In the genomic region with DNA sequence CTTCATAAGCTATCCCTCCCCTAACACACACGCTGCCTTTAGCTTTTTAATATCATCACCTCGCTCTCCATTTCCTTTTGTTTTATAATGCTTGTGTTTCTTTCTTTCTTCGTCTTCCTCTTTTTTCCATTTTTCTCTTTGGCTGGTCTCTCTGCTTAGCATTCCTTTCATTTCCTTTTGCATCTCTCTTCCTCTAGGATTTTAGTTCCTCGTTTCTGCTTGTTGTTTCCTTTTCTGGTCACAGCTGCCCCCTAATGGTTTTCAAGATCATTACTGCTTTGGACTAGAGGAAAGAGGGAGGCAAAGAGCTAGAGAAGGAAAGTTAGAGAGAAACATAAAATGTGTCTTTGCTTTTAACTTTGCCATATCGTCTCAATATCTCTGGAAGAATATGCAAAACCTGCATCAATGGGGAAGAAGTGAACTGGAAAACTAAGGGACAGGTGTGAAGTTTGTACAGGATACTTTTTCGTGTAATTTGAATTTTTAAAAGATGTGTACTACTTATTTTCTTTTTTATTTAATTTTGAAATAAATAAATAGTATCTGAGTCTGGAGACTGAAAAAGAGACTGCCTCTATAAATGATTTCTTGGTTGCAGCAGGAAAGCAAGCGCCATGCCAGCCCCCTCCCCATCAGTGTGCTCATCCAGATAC, we compare ENCODE assay signal across 8 cellular contexts. TPM values are rescaled to one million over a fixed set of nuclear protein-coding genes. Genes with fewer than 3 reads are reported as not detected.
A peak's percentile ranks its signal among the peaks of the same experiment; 100 is the strongest.
DNase-seq lines count a peak whose midpoint lies in the region; ATAC-seq and TF ChIP-seq lines count a peak whose summit lies in the region.

No MANE protein-coding gene starts in this region.

- no peaks in the 10 kb centered on the region for H3K9me2 ChIP-seq in Loucy (replicated peaks; ENCODE audit: low read depth, low read length)

- no peaks in the 10 kb centered on the region for H3K79me2 ChIP-seq in Loucy (ENCODE audit: insufficient read depth, low read length)

- no peak for ATAC-seq in effector memory CD8-positive, alpha-beta T cell (replicated peaks)
- ATAC-seq in GM21717 (IDR thresholded peaks at IDR 0.05; ENCODE audit: unreplicated experiment) (no peak), HG03460 (IDR thresholded peaks at IDR 0.05; ENCODE audit: unreplicated experiment) (no peak)

- H3K4me3 ChIP-seq in GM06990 (replicated peaks; ENCODE audit: low read depth, low read length) (no peak overlapping the region), Loucy (ENCODE audit: low read length, poor library complexity, severe bottlenecking) (no peak overlapping the region), esophagus muscularis mucosa (no peak overlapping the region), neuron (ENCODE audit: low read length) (no peak overlapping the region)

- H3K36me3 ChIP-seq in GM06990 (ENCODE audit: control insufficient read depth, insufficient read depth, low read length) (no peaks in the 10 kb centered on the region), Loucy (ENCODE audit: insufficient read depth, low read length) (no peaks in the 10 kb centered on the region), esophagus muscularis mucosa (no peaks in the 10 kb centered on the region), neuron (ENCODE audit: insufficient read depth, low read length) (no peaks in the 10 kb centered on the region)

- no peaks in the 10 kb centered on the region for H3K36me3 Mint-ChIP-seq in effector memory CD8-positive, alpha-beta T cell (ENCODE audit: insufficient read depth)

- no peak for TF ChIP-seq EP300 in esophagus muscularis mucosa (IDR thresholded peaks at IDR 0.05)

- peaks cover 25 to 39% of the 10 kb centered on the region in 2 donors for H3K27me3 Mint-ChIP-seq in effector memory CD8-positive, alpha-beta T cell

- 43% methylated on average over 7 of the region's 7 CpGs for WGBS in esophagus muscularis mucosa

- no peaks in the 10 kb centered on the region for H3K9me3 Mint-ChIP-seq in effector memory CD8-positive, alpha-beta T cell

- H3K27ac Mint-ChIP-seq in effector memory CD8-positive, alpha-beta T cell: no peak overlapping the region

- peaks cover 17% of the 10 kb centered on the region for H3K4me1 ChIP-seq in Loucy (ENCODE audit: insufficient read depth, low read length, poor library complexity, severe bottlenecking)
- H3K4me1 ChIP-seq in esophagus muscularis mucosa: peaks cover 0 to 21% (median 11%) of the 10 kb centered on the region in 4 donors
- peaks cover 20% of the 10 kb centered on the region for H3K4me1 ChIP-seq in neuron (ENCODE audit: insufficient read depth, low read length)

- H3K9me3 ChIP-seq in Loucy (ENCODE audit: insufficient read depth, low read depth, low read length) (no peaks in the 10 kb centered on the region), esophagus muscularis mucosa (no peaks in the 10 kb centered on the region), neuron (ENCODE audit: low read length) (no peaks in the 10 kb centered on the region)

- TF ChIP-seq CTCF in GM06990 (IDR thresholded peaks at IDR 0.05; ENCODE audit: insufficient read depth, low read length, poor library complexity, severe bottlenecking) (peak; percentile 74), Loucy (conservative IDR thresholded peaks at IDR 0.05; ENCODE audit: low read length) (peak; percentile 99), esophagus muscularis mucosa (IDR thresholded peaks at IDR 0.05) (peak; percentile 75 to 85 (median 83))

- intact Hi-C loops in esophagus muscularis mucosa (cut with DNase I): loop anchor here (5.0 to 10.0 kb wide), 8 partner anchors 249 to 1571 kb away; no protein-coding TSS in a partner anchor

- no peak overlapping the region for H3K9ac ChIP-seq in Loucy (ENCODE audit: low read depth, low read length, poor library complexity, severe bottlenecking)

- H2AFZ ChIP-seq in Loucy (ENCODE audit: low read length) (no peak overlapping the region), neuron (ENCODE audit: low read depth, low read length) (peak overlapping the region; percentile 48)

- no peaks in the 10 kb centered on the region for H3K27me3 ChIP-seq in GM06990 (replicated peaks; ENCODE audit: control insufficient read depth, insufficient read depth, low read length)
- H3K27me3 ChIP-seq in Loucy (ENCODE audit: insufficient read depth, low read length, poor library complexity, severe bottlenecking): no peaks in the 10 kb centered on the region
- H3K27me3 ChIP-seq in esophagus muscularis mucosa: no peaks in the 10 kb centered on the region
- H3K27me3 ChIP-seq in neuron (ENCODE audit: insufficient read depth, low read length): no peaks in the 10 kb centered on the region

- no peak overlapping the region for H3K27ac ChIP-seq in esophagus muscularis mucosa (replicated peaks in 1 of 4)

- H3F3A ChIP-seq in Loucy (ENCODE audit: low read depth): no peaks in the 10 kb centered on the region

- no peak overlapping the region for H3K4me3 Mint-ChIP-seq in effector memory CD8-positive, alpha-beta T cell

- H3K4me2 ChIP-seq in Loucy (ENCODE audit: low read depth, low read length, poor library complexity, severe bottlenecking): no peak overlapping the region

- TF ChIP-seq POLR2A in esophagus muscularis mucosa (IDR thresholded peaks at IDR 0.05; ENCODE audit: low read depth): no peak

- H4K20me1 ChIP-seq in Loucy (ENCODE audit: insufficient read depth, low read length, poor library complexity, severe bottlenecking): no peaks in the 10 kb centered on the region

- DNase-seq in GM06990 (ENCODE audit: extremely low read depth, insufficient read length) (no peak), RPMI7951 (ENCODE audit: low read depth) (peak; percentile 75), esophagus muscularis mucosa (ENCODE audit: extremely low spot score) (no peak)
- no peak for DNase-seq in effector memory CD8-positive, alpha-beta T cell

- no peaks in the 10 kb centered on the region for H3K4me1 Mint-ChIP-seq in effector memory CD8-positive, alpha-beta T cell (ENCODE audit: low read depth in 2 of 2)

RNA-seq across cellular contexts. Expression of gene NRP2, which starts 6.3 kb away (rescaled TPM):
- total RNA-seq in RPMI7951 (2014; rRNA removed; shearing (Covaris generic)): 57.7 and 73.5 TPM in 2 replicates
- 100 to 1,000 TPM; 195 to 440 (median 314) TPM for total RNA-seq in esophagus muscularis mucosa
